1 cellular context compared by ENCODE assay signal in genomic region chr17:42866631-42867575, GRCh38.
TF ChIP-seq lines count a peak whose summit lies in the region.

No MANE protein-coding gene starts in this region.

TF ChIP-seq in HepG2, 621 proteins besides CTCF, POLR2A, EP300 and RAD21 (continued from another document and continues in another):
- TF ChIP-seq NR0B2 (CRISPR knock-in tag; IDR thresholded peaks at IDR 0.05) (0 out of 2 replicates have a peak, but pooled peaks have one; percentile 34), ZFP41 (CRISPR knock-in tag; IDR thresholded peaks at IDR 0.05; ENCODE audit: borderline replicate concordance) (no peak), FOXM1 (CRISPR knock-in tag; IDR thresholded peaks at IDR 0.05) (no peak), HMG20A (CRISPR knock-in tag; IDR thresholded peaks at IDR 0.05; ENCODE audit: borderline replicate concordance) (peak; percentile 84; the same call in 1 of the 2 replicates), SCMH1 (CRISPR knock-in tag; IDR thresholded peaks at IDR 0.05; ENCODE audit: borderline replicate concordance) (no peak), IRX3 (CRISPR knock-in tag; IDR thresholded peaks at IDR 0.05; ENCODE audit: borderline replicate concordance, low read depth) (no peak; the same call in 1 of the 2 replicates), FOXA3 (CRISPR knock-in tag; IDR thresholded peaks at IDR 0.05) (peak; percentile 47; the same call in 1 of the 2 replicates), MLX (CRISPR knock-in tag; IDR thresholded peaks at IDR 0.05) (peak; percentile 81; the same call in 1 of the 2 replicates), NRL (CRISPR knock-in tag; IDR thresholded peaks at IDR 0.05; ENCODE audit: borderline replicate concordance) (no peak), RORA (CRISPR knock-in tag; IDR thresholded peaks at IDR 0.05) (no peak; the same call in 1 of the 2 replicates), GMEB1 (CRISPR knock-in tag; IDR thresholded peaks at IDR 0.05; ENCODE audit: borderline replicate concordance) (peak; percentile 43), ZBTB46 (CRISPR knock-in tag; IDR thresholded peaks at IDR 0.05; ENCODE audit: borderline replicate concordance) (0 out of 2 replicates have a peak, but pooled peaks have one; percentile 73), ARID2 (CRISPR knock-in tag; IDR thresholded peaks at IDR 0.05; ENCODE audit: borderline replicate concordance) (no peak), SOX6 (IDR thresholded peaks at IDR 0.05) (no peak), SOX6 (CRISPR knock-in tag; IDR thresholded peaks at IDR 0.05) (peak; percentile 92), ZNF44 (CRISPR knock-in tag; IDR thresholded peaks at IDR 0.05) (no peak), ZFP36L2 (CRISPR knock-in tag; IDR thresholded peaks at IDR 0.05) (no peak), ZNF513 (CRISPR knock-in tag; conservative IDR thresholded peaks at IDR 0.05) (no peak), SP140L (CRISPR knock-in tag; IDR thresholded peaks at IDR 0.05; ENCODE audit: borderline replicate concordance) (no peak), ZFP36L1 (CRISPR knock-in tag; IDR thresholded peaks at IDR 0.05) (no peak), ZMYM2 (CRISPR knock-in tag; IDR thresholded peaks at IDR 0.05) (no peak), TIGD3 (CRISPR knock-in tag; IDR thresholded peaks at IDR 0.05; ENCODE audit: borderline replicate concordance) (no peak), TMF1 (CRISPR knock-in tag; IDR thresholded peaks at IDR 0.05; ENCODE audit: low read depth) (no peak), MTF2 (CRISPR knock-in tag; IDR thresholded peaks at IDR 0.05; ENCODE audit: borderline replicate concordance) (no peak), KLF15 (CRISPR knock-in tag; IDR thresholded peaks at IDR 0.05; ENCODE audit: borderline replicate concordance) (no peak), KMT2B (CRISPR knock-in tag; IDR thresholded peaks at IDR 0.05) (no peak), TRIM22 (IDR thresholded peaks at IDR 0.05) (no peak), ATRX (CRISPR knock-in tag; IDR thresholded peaks at IDR 0.05; ENCODE audit: borderline replicate concordance) (no peak), TGIF2 (CRISPR knock-in tag; IDR thresholded peaks at IDR 0.05) (no peak), GLMP (CRISPR knock-in tag; IDR thresholded peaks at IDR 0.05; ENCODE audit: borderline replicate concordance) (no peak), ZNF556 (CRISPR knock-in tag; IDR thresholded peaks at IDR 0.05; ENCODE audit: borderline replicate concordance) (0 out of 2 replicates have a peak, but pooled peaks have one; percentile 43), ZNF883 (CRISPR knock-in tag; IDR thresholded peaks at IDR 0.05; ENCODE audit: not compliant biosample characterization) (peak; percentile 33), SRSF1 (optimal IDR thresholded peaks at IDR 0.05; ENCODE audit: low read depth, low read length) (no peak), ZNF768 (CRISPR knock-in tag; IDR thresholded peaks at IDR 0.05) (no peak), RFXANK (CRISPR knock-in tag; IDR thresholded peaks at IDR 0.05) (no peak), POLR2AphosphoS5 (IDR thresholded peaks at IDR 0.05; ENCODE audit: low read depth, low read length) (peak; percentile 37; the same call in 1 of the 2 replicates), ZNF280B (CRISPR knock-in tag; IDR thresholded peaks at IDR 0.05; ENCODE audit: borderline replicate concordance) (no peak), ZNF619 (CRISPR knock-in tag; IDR thresholded peaks at IDR 0.05) (peak; percentile 11; the same call in 1 of the 2 replicates), ZSCAN22 (CRISPR knock-in tag; IDR thresholded peaks at IDR 0.05) (no peak; the same call in 1 of the 2 replicates), PLSCR1 (CRISPR knock-in tag; IDR thresholded peaks at IDR 0.05; ENCODE audit: borderline replicate concordance) (no peak), IRF2 (CRISPR knock-in tag; IDR thresholded peaks at IDR 0.05) (no peak), PRDM10 (CRISPR knock-in tag; IDR thresholded peaks at IDR 0.05; ENCODE audit: low read depth) (0 out of 2 replicates have a peak, but pooled peaks have one; percentile 40), ZBTB2 (CRISPR knock-in tag; IDR thresholded peaks at IDR 0.05; ENCODE audit: low read depth) (no peak), ATF1 (CRISPR knock-in tag; IDR thresholded peaks at IDR 0.05) (peak; percentile 61; the same call in 1 of the 2 replicates), FLYWCH1 (CRISPR knock-in tag; IDR thresholded peaks at IDR 0.05) (no peak)
